8 cellular contexts compared by ENCODE assay signal in genomic region chr2:25215948-25216679, GRCh38. TPM values are rescaled to one million over a fixed set of nuclear protein-coding genes. Genes with fewer than 3 reads are reported as not detected.
DNase-seq lines count a peak whose midpoint lies in the region; ATAC-seq and TF ChIP-seq lines count a peak whose summit lies in the region.

No MANE protein-coding gene starts in this region.

- no peak for TF ChIP-seq CTCF in osteocyte (IDR thresholded peaks at IDR 0.05)
- TF ChIP-seq CTCF in testis (IDR thresholded peaks at IDR 0.05): no peak

- ATAC-seq in GM19372 (IDR thresholded peaks at IDR 0.05; ENCODE audit: low read depth, unreplicated experiment): peak; percentile 86
- peak; percentile 94 to 97 for ATAC-seq in activated T-cell treated with anti-CD3 and anti-CD28 coated beads, Interleukin-2, amount 50 U/mL, for 72 hours (replicated peaks in 1 of 2)

- H3K4me1 ChIP-seq in ACC112 (ENCODE audit: control insufficient read depth, insufficient read depth, low read length, unreplicated experiment) (no peaks in the 10 kb centered on the region), testis (peaks cover 7% of the 10 kb centered on the region)

- TF ChIP-seq POLR2A in testis (IDR thresholded peaks at IDR 0.05): no peak

- peaks cover 4% of the 10 kb centered on the region for H3K4me1 Mint-ChIP-seq in activated T-cell treated with anti-CD3 and anti-CD28 coated beads, Interleukin-2, amount 50 U/mL, for 72 hours (ENCODE audit: low read depth)
- no peaks in the 10 kb centered on the region for H3K4me1 Mint-ChIP-seq in osteocyte (ENCODE audit: unreplicated experiment)

- H3K4me3 ChIP-seq in ACC112 (ENCODE audit: low read depth, low read length) (peak overlapping the region; percentile 82), testis (peak overlapping the region; percentile 58 to 68)

- peak overlapping the region; percentile 94 for H2AFZ ChIP-seq in ACC112 (ENCODE audit: low read length, unreplicated experiment)

- 3% methylated on average over 40 to 53 of the region's 71 CpGs for WGBS in testis, 2 donors

- H3K79me2 ChIP-seq in ACC112 (ENCODE audit: control insufficient read depth, insufficient read depth, low read length, unreplicated experiment): no peaks in the 10 kb centered on the region

- no peaks in the 10 kb centered on the region for H3K36me3 Mint-ChIP-seq in activated T-cell treated with anti-CD3 and anti-CD28 coated beads, Interleukin-2, amount 50 U/mL, for 72 hours (ENCODE audit: insufficient read depth in 2 of 2)
- no peaks in the 10 kb centered on the region for H3K36me3 Mint-ChIP-seq in osteocyte (ENCODE audit: unreplicated experiment)

- H3K27ac ChIP-seq in ACC112 (ENCODE audit: low read depth, low read length): no peak overlapping the region
- H3K27ac ChIP-seq in KOPT-K1 (ENCODE audit: low read depth, low read length, poor library complexity, severe bottlenecking): peak overlapping the region; percentile 72
- peak overlapping the region; percentile 72 to 79 for H3K27ac ChIP-seq in testis

- no peaks in the 10 kb centered on the region for H3K36me3 ChIP-seq in ACC112 (ENCODE audit: insufficient read depth, low read length)
- no peaks in the 10 kb centered on the region for H3K36me3 ChIP-seq in KOPT-K1 (ENCODE audit: insufficient read depth, low read length)
- H3K36me3 ChIP-seq in testis (ENCODE audit: low read depth, missing control alignments): no peaks in the 10 kb centered on the region

- peak overlapping the region; percentile 82 to 84 for H3K4me3 Mint-ChIP-seq in activated T-cell treated with anti-CD3 and anti-CD28 coated beads, Interleukin-2, amount 50 U/mL, for 72 hours
- peak overlapping the region; percentile 29 for H3K4me3 Mint-ChIP-seq in osteocyte (ENCODE audit: unreplicated experiment)

- peak; percentile 90 to 94 for DNase-seq in activated T-cell treated with anti-CD3 and anti-CD28 coated beads, Interleukin-2, amount 50 U/mL, for 72 hours
- DNase-seq in fibroblast of the conjunctiva (ENCODE audit: low read depth) (peak; percentile 43), osteocyte (ENCODE audit: extremely low spot score, unreplicated experiment) (no peak), testis (peak; percentile 90), NCI-H1048 (lab: John Stamatoyannopoulos, UW) (no peak)

- H3K27ac Mint-ChIP-seq in activated T-cell treated with anti-CD3 and anti-CD28 coated beads, Interleukin-2, amount 50 U/mL, for 72 hours: peak overlapping the region; percentile 80
- no peak overlapping the region for H3K27ac Mint-ChIP-seq in osteocyte (ENCODE audit: unreplicated experiment)

- no peaks in the 10 kb centered on the region for H3K9me3 Mint-ChIP-seq in activated T-cell treated with anti-CD3 and anti-CD28 coated beads, Interleukin-2, amount 50 U/mL, for 72 hours
- H3K9me3 Mint-ChIP-seq in osteocyte (ENCODE audit: unreplicated experiment): no peaks in the 10 kb centered on the region

- intact Hi-C loops in testis (cut with DNase I; ENCODE audit: low total_unique reads): no loop called here

- H3K9me3 ChIP-seq in KOPT-K1 (ENCODE audit: insufficient read depth, low read length, poor library complexity, severe bottlenecking) (no peaks in the 10 kb centered on the region), testis (no peaks in the 10 kb centered on the region)

- no peaks in the 10 kb centered on the region for H3K27me3 Mint-ChIP-seq in activated T-cell treated with anti-CD3 and anti-CD28 coated beads, Interleukin-2, amount 50 U/mL, for 72 hours (ENCODE audit: low read depth)
- no peaks in the 10 kb centered on the region for H3K27me3 Mint-ChIP-seq in osteocyte (ENCODE audit: unreplicated experiment)

- H3K27me3 ChIP-seq in ACC112 (ENCODE audit: insufficient read depth, low read length) (no peaks in the 10 kb centered on the region), testis (no peaks in the 10 kb centered on the region)

RNA-seq across cellular contexts. Expression of gene POMC, which starts 47.7 kb away (rescaled TPM):
- 10 to 100 TPM in 1 of 2 donors, 1 to 10 TPM in 1; 8.0 to 12.5 TPM for total RNA-seq in activated T-cell treated with anti-CD3 and anti-CD28 coated beads, Interleukin-2, amount 50 U/mL, for 72 hours
- total RNA-seq in osteocyte (not detected in 2 replicates), testis (10 to 100 TPM; 55.7 to 77.2 TPM)
- 17.9 TPM for polyA plus RNA-seq in testis (ENCODE audit: insufficient read depth, low read depth, low replicate concordance)

Comparison
In these comparisons a context has a peak if more than half of its experiments do, and no peak if none do; other contexts are left out.
1. DNase-seq: peak in activated T-cell treated with anti-CD3 and anti-CD28 coated beads, Interleukin-2, amount 50 U/mL, for 72 hours (2 of 2), fibroblast of the conjunctiva (single experiment) and testis (single experiment); none in osteocyte (single experiment) and NCI-H1048 (single experiment).